Comparison of ENCODE assay signal across 24 cellular contexts in the genomic region with DNA sequence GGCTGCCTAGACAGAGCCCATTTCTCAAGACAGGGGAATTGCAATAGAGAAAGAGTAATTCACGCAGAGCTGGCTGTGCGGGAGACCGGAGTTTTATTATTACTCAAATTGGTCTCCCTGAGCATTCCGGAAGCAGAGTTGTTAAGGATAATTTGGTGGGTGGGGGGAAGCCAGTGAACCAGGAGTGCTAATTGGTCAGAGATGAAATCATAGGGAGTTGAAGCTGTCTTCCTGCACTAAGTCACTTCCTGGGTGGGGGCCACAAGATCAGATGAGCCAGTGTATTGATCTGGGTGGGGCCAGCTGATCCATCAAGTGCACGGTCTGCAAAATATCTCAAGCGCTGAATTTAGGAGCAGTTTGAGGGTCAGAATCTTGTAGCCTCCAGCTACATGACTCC.
A peak's percentile ranks its signal among the peaks of the same experiment; 100 is the strongest.
DNase-seq lines count a peak whose midpoint lies in the region; ATAC-seq and TF ChIP-seq lines count a peak whose summit lies in the region.
"Had no signal": no experiment of that assay in that cellular context is flagged by ENCODE, and none has a peak within 500 bp of the region (broad histone marks: within the 10 kb centered on the region; RNA-seq: fewer than 3 reads in every experiment).

No MANE protein-coding gene starts in this region.

- POLR2A ChIA-PET in A673 (lab: Charles Lee; ENCODE audit: low non-redundant PET) = interaction anchor here (0.6 kb wide), 1 partner anchor 28 kb away, joined by 3 read pairs; no protein-coding TSS in a partner anchor
- POLR2A ChIA-PET in activated CD4-positive, alpha-beta memory T cell treated with anti-CD3 and anti-CD28 coated beads, Interleukin-2, amount 10 ng/mL, durations not matched to agents 7 days and 5 days (lab: Charles Lee) = interaction anchor here (1.9 kb wide), 1 partner anchor 85 kb away, joined by 7 read pairs; the partner anchor contains the start of gene RTN4

- no peak overlapping the region for H2BK120ac ChIP-seq in H9 (ENCODE audit: low read depth, low read length, poor library complexity, severe bottlenecking)

- peaks cover 25% of the 10 kb centered on the region for H3K36me3 Mint-ChIP-seq in activated CD4-positive, alpha-beta memory T cell treated with anti-CD3 and anti-CD28 coated beads, Interleukin-2, amount 10 ng/mL, durations not matched to agents 7 days and 5 days (ENCODE audit: low read depth)
- H3K36me3 Mint-ChIP-seq in glutamatergic neuron (ENCODE audit: unreplicated experiment) (peaks cover 5% of the 10 kb centered on the region), neural progenitor cell (peaks cover 27% of the 10 kb centered on the region), H9 (ENCODE audit: insufficient read depth in 1 of 3, low read depth in 3 of 3) (peaks cover 12 to 20% (median 18%) of the 10 kb centered on the region in 3 experiments)

- no peaks in the 10 kb centered on the region for H3K27me3 ChIP-seq in A673 (replicated peaks; ENCODE audit: insufficient read depth, low read depth, low read length, poor library complexity)
- no peaks in the 10 kb centered on the region for H3K27me3 ChIP-seq in neural progenitor cell
- H3K27me3 ChIP-seq in H9 (ENCODE audit: insufficient read depth, low read length) = no peaks in the 10 kb centered on the region
- no peaks in the 10 kb centered on the region for H3K27me3 ChIP-seq in vagina
- H3K27me3 ChIP-seq: gastroesophageal sphincter, thyroid gland had no signal

- H2AK5ac ChIP-seq in H9 (ENCODE audit: insufficient read length, low read length) = no peak overlapping the region

- H3K4ac ChIP-seq in H9 (ENCODE audit: low read depth, low read length) = no peak overlapping the region

- no peaks in the 10 kb centered on the region for H3K9me3 Mint-ChIP-seq in activated CD4-positive, alpha-beta memory T cell treated with anti-CD3 and anti-CD28 coated beads, Interleukin-2, amount 10 ng/mL, durations not matched to agents 7 days and 5 days
- H3K9me3 Mint-ChIP-seq in glutamatergic neuron (ENCODE audit: unreplicated experiment) (peaks cover 30% of the 10 kb centered on the region), neural progenitor cell (no peaks in the 10 kb centered on the region), H9 (no peaks in the 10 kb centered on the region)
- H3K9me3 Mint-ChIP-seq: dendritic cell treated with granulocyte-macrophage colony-stimulating factor and Interleukin-4, amounts not matched to agents 40 ng/mL and 50 ng/mL, for 4 days had no signal

- H2BK15ac ChIP-seq in H9 (ENCODE audit: low read depth, low read length) = no peak overlapping the region

- H2BK20ac ChIP-seq in H9 (ENCODE audit: low read depth, low read length, poor library complexity, severe bottlenecking) = no peak overlapping the region

- H3K79me2 ChIP-seq in neural progenitor cell (ENCODE audit: low read depth) (no peaks in the 10 kb centered on the region), H9 (ENCODE audit: insufficient read depth, low read length) (no peaks in the 10 kb centered on the region)

- peaks cover 28% of the 10 kb centered on the region for H3K4me1 Mint-ChIP-seq in activated CD4-positive, alpha-beta memory T cell treated with anti-CD3 and anti-CD28 coated beads, Interleukin-2, amount 10 ng/mL, durations not matched to agents 7 days and 5 days
- peaks cover 26% of the 10 kb centered on the region for H3K4me1 Mint-ChIP-seq in glutamatergic neuron (ENCODE audit: low read depth, unreplicated experiment)
- peaks cover 24% of the 10 kb centered on the region for H3K4me1 Mint-ChIP-seq in neural progenitor cell
- H3K4me1 Mint-ChIP-seq in H9 = peaks cover 31 to 32% of the 10 kb centered on the region in 2 experiments

- no peak overlapping the region for H3K23ac ChIP-seq in H9 (ENCODE audit: insufficient read length, low read depth, low read length)

- no TSS peak for BruUV-seq in A673 (replicated peaks; lab: Mats Ljungman, UMichigan)

- intact Hi-C loops in A673 (cut with micrococcal nuclease; ENCODE audit: unreplicated experiment) (no loop called here), vagina (cut with DNase I) (no loop called here)

- H2AFZ ChIP-seq in neural progenitor cell (replicated peaks) (no peak overlapping the region), H9 (ENCODE audit: low read length) (no peak overlapping the region)

- H4K20me1 ChIP-seq in neural progenitor cell (ENCODE audit: low read depth) = peaks cover 2% of the 10 kb centered on the region
- no peaks in the 10 kb centered on the region for H4K20me1 ChIP-seq in H9 (ENCODE audit: control insufficient read depth, insufficient read depth, insufficient read length)

- H4K91ac ChIP-seq in H9 (ENCODE audit: insufficient read length, low read depth, low read length) = no peak overlapping the region

- peak overlapping the region; percentile 16 for H3K4me3 ChIP-seq in A673 (ENCODE audit: low read depth, low read length, poor library complexity, severe bottlenecking)
- H3K4me3 ChIP-seq in neural progenitor cell = no peak overlapping the region
- H3K4me3 ChIP-seq in vagina = no peak overlapping the region
- H3K4me3 ChIP-seq: gastroesophageal sphincter, thyroid gland had no signal

- peak overlapping the region; percentile 44 for H3K27ac Mint-ChIP-seq in activated CD4-positive, alpha-beta memory T cell treated with anti-CD3 and anti-CD28 coated beads, Interleukin-2, amount 10 ng/mL, durations not matched to agents 7 days and 5 days
- H3K27ac Mint-ChIP-seq in glutamatergic neuron (ENCODE audit: unreplicated experiment) (peak overlapping the region; percentile 44), neural progenitor cell (no peak overlapping the region), H9 (0 out of 7 replicates have a peak overlapping the region, but pooled peaks of 1 of the 3 experiments have one; percentile 7)
- H3K27ac Mint-ChIP-seq: dendritic cell treated with granulocyte-macrophage colony-stimulating factor and Interleukin-4, amounts not matched to agents 40 ng/mL and 50 ng/mL, for 4 days had no signal

- TF ChIP-seq CTCF in A673 (conservative IDR thresholded peaks at IDR 0.05; ENCODE audit: low read depth, low read length) (no peak), glutamatergic neuron (IDR thresholded peaks at IDR 0.05; ENCODE audit: partially characterized antibody, unreplicated experiment) (no peak), neural progenitor cell (IDR thresholded peaks at IDR 0.05) (no peak), H9 (conservative IDR thresholded peaks at IDR 0.05) (no peak), vagina (IDR thresholded peaks at IDR 0.05) (no peak)

- H3K4me3 Mint-ChIP-seq in activated CD4-positive, alpha-beta memory T cell treated with anti-CD3 and anti-CD28 coated beads, Interleukin-2, amount 10 ng/mL, durations not matched to agents 7 days and 5 days = no peak overlapping the region
- H3K4me3 Mint-ChIP-seq in glutamatergic neuron (ENCODE audit: unreplicated experiment) (peak overlapping the region; percentile 20), neural progenitor cell (no peak overlapping the region), H9 (no peak overlapping the region)
- H3K4me3 Mint-ChIP-seq: CD14-positive monocyte; dendritic cell treated with granulocyte-macrophage colony-stimulating factor and Interleukin-4, amounts not matched to agents 40 ng/mL and 50 ng/mL, for 4 days had no signal

- no peak overlapping the region for H3T11ph ChIP-seq in H9 (ENCODE audit: low read length)

- no peak overlapping the region for H3K4me2 ChIP-seq in neural progenitor cell
- no peak overlapping the region for H3K4me2 ChIP-seq in H9 (ENCODE audit: insufficient read depth, insufficient read length, low read length)
- H3K4me2 ChIP-seq: KMS-11, SK-N-SH had no signal

- peak overlapping the region; percentile 83 for H3K27ac ChIP-seq in A673 (ENCODE audit: low read depth, low read length, poor library complexity, severe bottlenecking)
- H3K27ac ChIP-seq in neural progenitor cell = no peak overlapping the region
- no peak overlapping the region for H3K27ac ChIP-seq in H9 (ENCODE audit: insufficient read length, low read depth, low read length)
- no peak overlapping the region for H3K27ac ChIP-seq in vagina
- H3K27ac ChIP-seq: KMS-11, thyroid gland had no signal

- peaks cover 33% of the 10 kb centered on the region for H3K4me1 ChIP-seq in A673 (ENCODE audit: insufficient read depth, low read length, poor library complexity, severe bottlenecking)
- peaks cover 10% of the 10 kb centered on the region for H3K4me1 ChIP-seq in neural progenitor cell
- H3K4me1 ChIP-seq in H9 (ENCODE audit: insufficient read depth, low read length) = peaks cover 2% of the 10 kb centered on the region; the same call in 1 of the 2 replicates
- H3K4me1 ChIP-seq in vagina = peaks cover 16% of the 10 kb centered on the region

- H2BK12ac ChIP-seq in H9 (ENCODE audit: insufficient read length, low read depth, low read length) = no peak overlapping the region

- WGBS in H9 (ENCODE audit: extremely low coverage, insufficient read length, low lambda C conversion rate) = no CpG with 5 or more reads among the region's 6 CpGs

- H3K36me3 ChIP-seq in A673 (ENCODE audit: insufficient read depth, low read length, poor library complexity, severe bottlenecking) (peaks cover 4% of the 10 kb centered on the region), neural progenitor cell (no peaks in the 10 kb centered on the region), vagina (no peaks in the 10 kb centered on the region)
- H3K36me3 ChIP-seq: thyroid gland had no signal

- H4K5ac ChIP-seq in H9 (ENCODE audit: insufficient read length, low read depth, low read length) = no peak overlapping the region

- no peaks in the 10 kb centered on the region for H3K79me1 ChIP-seq in H9 (ENCODE audit: insufficient read depth, low read depth, low read length, poor library complexity, severe bottlenecking)

- ATAC-seq in HG03097 (IDR thresholded peaks at IDR 0.05; ENCODE audit: low FRiP score, unreplicated experiment) = no peak
- ATAC-seq: gastroesophageal sphincter had no signal

- H3K9me3 ChIP-seq in A673 (ENCODE audit: low read depth, low read length, poor library complexity, severe bottlenecking) (no peaks in the 10 kb centered on the region), neural progenitor cell (ENCODE audit: low read depth) (no peaks in the 10 kb centered on the region), H9 (ENCODE audit: control insufficient read depth, low read depth, low read length) (no peaks in the 10 kb centered on the region), vagina (no peaks in the 10 kb centered on the region)
- H3K9me3 ChIP-seq: gastroesophageal sphincter, SK-N-SH, thyroid gland had no signal

- peak; percentile 93 for DNase-seq in A673 (ENCODE audit: low spot score)
- DNase-seq in ELF-1 (ENCODE audit: low read depth, low spot score) = peak; percentile 26
- no peak for DNase-seq in activated CD4-positive, alpha-beta memory T cell treated with anti-CD3 and anti-CD28 coated beads, Interleukin-2, amount 10 ng/mL, durations not matched to agents 7 days and 5 days
- no peak for DNase-seq in glutamatergic neuron
- DNase-seq in neural progenitor cell (ENCODE audit: low spot score) = no peak
- DNase-seq in H9 = no peak
- DNase-seq in vagina (ENCODE audit: extremely low spot score in 2 of 2) = no peak
- DNase-seq: activated CD4-positive, CD25-positive, alpha-beta regulatory T cell treated with anti-CD3 and anti-CD28 coated beads, Interleukin-2, amount 50 U/mL, for 72 hours; activated CD8-positive, alpha-beta memory T cell treated with anti-CD3 and anti-CD28 coated beads, Interleukin-2, amount 50 U/mL, for 4 hours; activated gamma-delta T cell treated with Interleukin-2 at 50 U/mL for 16 hours; DMS53; HCEC 1CT; NCI-H1048; NCI-H1930; NCI-H82; SK-N-SH; stimulated activated naive CD4-positive, alpha-beta T cell treated with Interleukin-2 at 50 U/mL for 16 hours; thyroid gland had no signal

- H3F3A ChIP-seq in neural progenitor cell (ENCODE audit: low read depth) = peaks cover 11% of the 10 kb centered on the region

- no peak for TF ChIP-seq POLR2A in vagina (IDR thresholded peaks at IDR 0.05)

- H3K9ac ChIP-seq in neural progenitor cell (no peak overlapping the region), H9 (ENCODE audit: extremely low read depth, insufficient read length, low read length) (no peak overlapping the region)
- H3K9ac ChIP-seq: KMS-11, SK-N-SH had no signal

- H3K23me2 ChIP-seq in H9 (ENCODE audit: insufficient read length, low read depth, low read length, poor library complexity, severe bottlenecking) = no peaks in the 10 kb centered on the region

- H3K18ac ChIP-seq in H9 (ENCODE audit: insufficient read length, low read depth, low read length) = no peak overlapping the region

- no peaks in the 10 kb centered on the region for H3K27me3 Mint-ChIP-seq in activated CD4-positive, alpha-beta memory T cell treated with anti-CD3 and anti-CD28 coated beads, Interleukin-2, amount 10 ng/mL, durations not matched to agents 7 days and 5 days
- H3K27me3 Mint-ChIP-seq in glutamatergic neuron (ENCODE audit: unreplicated experiment) = peaks cover 30% of the 10 kb centered on the region
- no peaks in the 10 kb centered on the region for H3K27me3 Mint-ChIP-seq in neural progenitor cell (ENCODE audit: insufficient read depth, low read depth)
- no peaks in the 10 kb centered on the region; the same call in 1 of the 2 replicates for H3K27me3 Mint-ChIP-seq in H9 (ENCODE audit: low read depth)
- H3K27me3 Mint-ChIP-seq: dendritic cell treated with granulocyte-macrophage colony-stimulating factor and Interleukin-4, amounts not matched to agents 40 ng/mL and 50 ng/mL, for 4 days; progenitor cell of endocrine pancreas had no signal

- no peak overlapping the region for H4K8ac ChIP-seq in H9 (replicated peaks; ENCODE audit: insufficient read length, low read depth, low read length)

- H3K56ac ChIP-seq in H9 (ENCODE audit: insufficient read length, low read depth, low read length) = no peak overlapping the region

- CTCF ChIA-PET in A673 (lab: Charles Lee) = interaction anchor here (1.2 kb wide), 1 partner anchor 66 kb away, joined by 3 read pairs; no protein-coding TSS in a partner anchor
- CTCF ChIA-PET in activated CD4-positive, alpha-beta memory T cell treated with anti-CD3 and anti-CD28 coated beads, Interleukin-2, amount 10 ng/mL, durations not matched to agents 7 days and 5 days (lab: Charles Lee) = no interaction called here

- H2BK5ac ChIP-seq in H9 (ENCODE audit: insufficient read length, low read length) = no peak overlapping the region

- H3K14ac ChIP-seq in H9 (ENCODE audit: insufficient read depth, low read length) = no peak overlapping the region

Comparison
In these comparisons a context has a peak if more than half of its experiments do, and no peak if none do; other contexts are left out.
1. DNase-seq: peak in A673 (single experiment) and ELF-1 (single experiment); none in activated CD4-positive, alpha-beta memory T cell treated with anti-CD3 and anti-CD28 coated beads, Interleukin-2, amount 10 ng/mL, durations not matched to agents 7 days and 5 days (single experiment), glutamatergic neuron (single experiment), neural progenitor cell (single experiment), H9 (single experiment) and vagina (0 of 2).